Comparison of ENCODE assay signal across 21 cellular contexts in genomic region chr10:92809845-92810244, GRCh38. TPM values are rescaled to one million over a fixed set of nuclear protein-coding genes. Genes with fewer than 3 reads are reported as not detected.
DNase-seq lines count a peak whose midpoint lies in the region; ATAC-seq, FAIRE-seq and TF ChIP-seq lines count a peak whose summit lies in the region.
"Had no signal": no experiment of that assay in that cellular context is flagged by ENCODE, and none has a peak within 500 bp of the region (broad histone marks: within the 10 kb centered on the region; RNA-seq: fewer than 3 reads in every experiment).

No MANE protein-coding gene starts in this region.

- no peak for FAIRE-seq in HTR-8/SVneo (lab: Jason Lieb, UNC)
- FAIRE-seq: A549, D721Med, G401.6, GM12892, H1 had no signal

- H3K27me3 Mint-ChIP-seq in nephron progenitor cell (ENCODE audit: low read depth, poor library complexity): peaks cover 58% of the 10 kb centered on the region

- DNase-seq in hepatocyte (ENCODE audit: low spot score) (peak; percentile 42), nephron progenitor cell (no peak), HTR-8/SVneo (ENCODE audit: insufficient read length, low spot score) (no peak), Karpas-422 (no peak), SW480 (ENCODE audit: low spot score) (no peak)
- DNase-seq: CD8-positive, alpha-beta T cell; COR-L47; DMS153; DMS79 treated with DMSO at 0.1 percent for 48 hours; EL; HCEC 1CT; IMR-90 had no signal

- H3K4me1 ChIP-seq in OCI-LY3 (ENCODE audit: low read length) (peaks cover 35% of the 10 kb centered on the region), hepatocyte (ENCODE audit: insufficient read depth) (no peaks in the 10 kb centered on the region), Karpas-422 (ENCODE audit: low read length) (peaks cover 6% of the 10 kb centered on the region)
- H3K4me1 ChIP-seq: A549 had no signal

- H3K27ac ChIP-seq in OCI-LY3 (ENCODE audit: low read length): peak overlapping the region; percentile 75; the same call in 1 of the 2 replicates
- no peak overlapping the region for H3K27ac ChIP-seq in hepatocyte
- no peak overlapping the region for H3K27ac ChIP-seq in Karpas-422 (ENCODE audit: low read length)
- H3K27ac ChIP-seq: A549, HL-60 had no signal

- H3K9ac ChIP-seq in OCI-LY3 (ENCODE audit: low read length) (peak overlapping the region; percentile 22; the same call in 1 of the 2 replicates), Karpas-422 (ENCODE audit: low read length) (no peak overlapping the region)

- peak overlapping the region; percentile 1 for H3K27ac Mint-ChIP-seq in nephron progenitor cell
- H3K27ac Mint-ChIP-seq: CD14-positive monocyte; CD8-positive, alpha-beta T cell had no signal

- H3K4me2 ChIP-seq in OCI-LY3 (ENCODE audit: low read length): peak overlapping the region; percentile 45
- no peak overlapping the region for H3K4me2 ChIP-seq in hepatocyte
- no peak overlapping the region for H3K4me2 ChIP-seq in Karpas-422 (ENCODE audit: low read depth, low read length, poor library complexity, severe bottlenecking)
- H3K4me2 ChIP-seq: A549 had no signal

- H3K36me3 Mint-ChIP-seq in nephron progenitor cell (ENCODE audit: low read depth): no peaks in the 10 kb centered on the region
- H3K36me3 Mint-ChIP-seq: CD14-positive monocyte; CD8-positive, alpha-beta T cell had no signal

- H4K20me1 ChIP-seq in OCI-LY3 (ENCODE audit: insufficient read depth, low read length): no peaks in the 10 kb centered on the region
- no peaks in the 10 kb centered on the region for H4K20me1 ChIP-seq in hepatocyte (ENCODE audit: insufficient read depth, poor library complexity, severe bottlenecking)
- no peaks in the 10 kb centered on the region for H4K20me1 ChIP-seq in Karpas-422 (ENCODE audit: insufficient read depth, low read depth, low read length)

- H3K27me3 ChIP-seq in OCI-LY3 (ENCODE audit: low read depth, low read length): no peaks in the 10 kb centered on the region
- H3K27me3 ChIP-seq in hepatocyte: peaks cover 12% of the 10 kb centered on the region
- H3K27me3 ChIP-seq in Karpas-422 (ENCODE audit: low read length): no peaks in the 10 kb centered on the region

- H3K4me3 ChIP-seq in OCI-LY3 (ENCODE audit: low read length) (peak overlapping the region; percentile 3; the same call in 1 of the 2 replicates), hepatocyte (no peak overlapping the region), Karpas-422 (ENCODE audit: low read length) (no peak overlapping the region)
- H3K4me3 ChIP-seq: A549 had no signal

- no peaks in the 10 kb centered on the region for H3K9me3 Mint-ChIP-seq in nephron progenitor cell
- H3K9me3 Mint-ChIP-seq: CD8-positive, alpha-beta T cell had no signal

- peak overlapping the region; percentile 76 for H2AFZ ChIP-seq in OCI-LY3 (ENCODE audit: low read depth, low read length)
- H2AFZ ChIP-seq in hepatocyte: no peak overlapping the region
- no peak overlapping the region for H2AFZ ChIP-seq in Karpas-422 (ENCODE audit: low read length)

- no peaks in the 10 kb centered on the region for H3K4me1 Mint-ChIP-seq in nephron progenitor cell

- WGBS in hepatocyte (ENCODE audit: low lambda C conversion rate, missing lambda C conversion rate): 80% methylated on average over 3 of the region's 3 CpGs

- no peaks in the 10 kb centered on the region for H3K79me2 ChIP-seq in OCI-LY3 (ENCODE audit: low read length)
- no peaks in the 10 kb centered on the region for H3K79me2 ChIP-seq in hepatocyte
- no peaks in the 10 kb centered on the region for H3K79me2 ChIP-seq in Karpas-422 (ENCODE audit: low read length)

- H3K9me2 ChIP-seq in hepatocyte (replicated peaks; ENCODE audit: insufficient read depth) (no peaks in the 10 kb centered on the region), Karpas-422 (replicated peaks; ENCODE audit: insufficient read depth, low read length) (no peaks in the 10 kb centered on the region)

- H3K9me3 ChIP-seq in OCI-LY3 (ENCODE audit: insufficient read depth, low read length) (no peaks in the 10 kb centered on the region), hepatocyte (ENCODE audit: low read depth) (no peaks in the 10 kb centered on the region), Karpas-422 (ENCODE audit: low read length) (no peaks in the 10 kb centered on the region)
- H3K9me3 ChIP-seq: A549 had no signal

- H3K36me3 ChIP-seq in OCI-LY3 (replicated peaks; ENCODE audit: low read depth, low read length) (no peaks in the 10 kb centered on the region), hepatocyte (replicated peaks; ENCODE audit: insufficient read depth, low read depth) (no peaks in the 10 kb centered on the region), Karpas-422 (ENCODE audit: insufficient read depth, low read length) (no peaks in the 10 kb centered on the region)

- no peak for ATAC-seq in GM21528 (IDR thresholded peaks at IDR 0.05; ENCODE audit: low FRiP score, unreplicated experiment)
- ATAC-seq: CD8-positive, alpha-beta T cell had no signal

- no peak for TF ChIP-seq CTCF in OCI-LY3 (IDR thresholded peaks at IDR 0.05; ENCODE audit: low read depth, low read length)
- no peak for TF ChIP-seq CTCF in hepatocyte (IDR thresholded peaks at IDR 0.05; ENCODE audit: poor library complexity)
- TF ChIP-seq CTCF in nephron progenitor cell (IDR thresholded peaks at IDR 0.05): no peak

- no peak overlapping the region for H3K4me3 Mint-ChIP-seq in nephron progenitor cell
- H3K4me3 Mint-ChIP-seq: CD14-positive monocyte; CD8-positive, alpha-beta T cell had no signal

RNA-seq across cellular contexts. Expression of gene EXOC6, which starts 38.5 kb away (rescaled TPM):
- 11.7 and 16.0 TPM in 2 replicates for total RNA-seq in hepatocyte
- polyA plus RNA-seq in hepatocyte: 4.0 and 5.8 TPM in 2 replicates
- total RNA-seq in Karpas-422 (2014; rRNA removed; shearing (Covaris generic); ENCODE audit: low replicate concordance): 18.0 and 520 TPM in 2 replicates
